ENCODE assay signal across 3 cellular contexts in the genomic region with DNA sequence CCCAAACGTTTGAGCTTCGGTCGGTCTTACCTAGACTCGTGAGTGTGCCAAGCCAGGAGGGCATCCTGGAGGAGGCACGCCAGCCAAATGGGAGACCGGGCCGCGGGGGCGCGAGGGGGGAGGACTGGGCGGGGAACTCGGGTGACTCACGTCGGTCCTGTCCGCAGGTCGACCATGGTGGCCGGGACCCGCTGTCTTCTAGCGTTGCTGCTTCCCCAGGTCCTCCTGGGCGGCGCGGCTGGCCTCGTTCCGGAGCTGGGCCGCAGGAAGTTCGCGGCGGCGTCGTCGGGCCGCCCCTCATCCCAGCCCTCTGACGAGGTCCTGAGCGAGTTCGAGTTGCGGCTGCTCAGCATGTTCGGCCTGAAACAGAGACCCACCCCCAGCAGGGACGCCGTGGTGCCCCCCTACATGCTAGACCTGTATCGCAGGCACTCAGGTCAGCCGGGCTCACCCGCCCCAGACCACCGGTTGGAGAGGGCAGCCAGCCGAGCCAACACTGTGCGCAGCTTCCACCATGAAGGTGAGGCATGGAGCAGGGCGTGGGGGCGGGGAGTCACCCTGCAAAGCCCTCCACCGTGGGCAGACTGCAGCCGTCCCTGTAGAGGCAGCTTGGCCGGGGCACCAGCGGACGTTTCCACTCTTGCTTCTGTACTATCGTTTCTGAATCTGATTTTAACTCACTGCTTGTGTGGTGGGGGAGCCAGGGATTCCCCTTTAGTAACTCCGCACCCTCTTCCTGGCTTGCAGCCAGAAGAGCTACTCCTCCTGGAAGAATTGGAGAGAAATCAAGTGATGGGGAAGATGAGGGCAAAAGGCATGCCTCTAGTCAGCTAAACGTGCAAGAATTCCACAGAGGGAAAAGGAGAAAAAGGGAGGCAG.
A peak's percentile ranks its signal among the peaks of the same experiment; 100 is the strongest.
TF ChIP-seq lines count a peak whose summit lies in the region.

No MANE protein-coding gene starts in this region.

TF ChIP-seq in IMR-90, 13 proteins besides CTCF, POLR2A, EP300 and RAD21:
- TF ChIP-seq FOS (IDR thresholded peaks at IDR 0.05; ENCODE audit: low read depth, low read length), result no peak
- no peak for TF ChIP-seq USF2 (IDR thresholded peaks at IDR 0.05; ENCODE audit: low read depth, low read length)
- TF ChIP-seq NFE2L2 (IDR thresholded peaks at IDR 0.05; ENCODE audit: low read depth, low read length), result no peak
- TF ChIP-seq MAZ (IDR thresholded peaks at IDR 0.05; ENCODE audit: borderline replicate concordance, low read depth, low read length), result no peak; the same call in 1 of the 2 replicates
- no peak for TF ChIP-seq CEBPB (IDR thresholded peaks at IDR 0.05; ENCODE audit: low read depth, low read length)
- no peak for TF ChIP-seq RFX5 (IDR thresholded peaks at IDR 0.05; ENCODE audit: low read depth, low read length)
- TF ChIP-seq SMC3 (IDR thresholded peaks at IDR 0.05; ENCODE audit: low read depth, low read length), result no peak
- no peak for TF ChIP-seq MXI1 (IDR thresholded peaks at IDR 0.05; ENCODE audit: borderline replicate concordance, low read depth, low read length)
- TF ChIP-seq BHLHE40 (IDR thresholded peaks at IDR 0.05; ENCODE audit: low read depth, low read length), result no peak
- TF ChIP-seq MAFK (IDR thresholded peaks at IDR 0.05; ENCODE audit: low read depth, low read length), result no peak
- no peak for TF ChIP-seq RCOR1 (IDR thresholded peaks at IDR 0.05; ENCODE audit: insufficient replicate concordance, low read length)
- TF ChIP-seq CHD1 (IDR thresholded peaks at IDR 0.05; ENCODE audit: low read depth, low read length), result no peak
- TF ChIP-seq ELK1 (IDR thresholded peaks at IDR 0.05; ENCODE audit: borderline replicate concordance, low read depth, low read length), result no peak

TF ChIP-seq in H1, 55 proteins besides CTCF, POLR2A, EP300 and RAD21 (continues in another document):
- no peak for TF ChIP-seq JUND (IDR thresholded peaks at IDR 0.05; ENCODE audit: low read length)
- no peak for TF ChIP-seq USF2 (IDR thresholded peaks at IDR 0.05; ENCODE audit: low read length)
- no peak for TF ChIP-seq SP4 (IDR thresholded peaks at IDR 0.05; ENCODE audit: low read length)
- no peak for TF ChIP-seq MAFK (IDR thresholded peaks at IDR 0.05; ENCODE audit: low read depth, low read length)
- TF ChIP-seq PHF8 (conservative IDR thresholded peaks at IDR 0.05; ENCODE audit: low read depth, low read length), result no peak
- TF ChIP-seq SP1 (IDR thresholded peaks at IDR 0.05; ENCODE audit: low read depth, low read length), result no peak
- TF ChIP-seq KDM4A (IDR thresholded peaks at IDR 0.05; ENCODE audit: low read depth, low read length, severe bottlenecking), result peak; percentile 95
- TF ChIP-seq, protein P1, sequence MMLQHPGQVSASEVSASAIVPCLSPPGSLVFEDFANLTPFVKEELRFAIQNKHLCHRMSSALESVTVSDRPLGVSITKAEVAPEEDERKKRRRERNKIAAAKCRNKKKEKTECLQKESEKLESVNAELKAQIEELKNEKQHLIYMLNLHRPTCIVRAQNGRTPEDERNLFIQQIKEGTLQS (IDR thresholded peaks at IDR 0.05; ENCODE audit: insufficient read depth, low read depth, low read length), result no peak
- TF ChIP-seq CBX8 (IDR thresholded peaks at IDR 0.05; ENCODE audit: borderline replicate concordance, low read depth, low read length), result no peak
- peak; percentile 87; the same call in 1 of the 2 replicates for TF ChIP-seq RBBP5 (IDR thresholded peaks at IDR 0.05; ENCODE audit: borderline replicate concordance, low read depth, low read length)
- TF ChIP-seq, protein P2, sequence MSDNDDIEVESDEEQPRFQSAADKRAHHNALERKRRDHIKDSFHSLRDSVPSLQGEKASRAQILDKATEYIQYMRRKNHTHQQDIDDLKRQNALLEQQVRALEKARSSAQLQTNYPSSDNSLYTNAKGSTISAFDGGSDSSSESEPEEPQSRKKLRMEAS (IDR thresholded peaks at IDR 0.05), result peak; percentile 20; the same call in 1 of the 2 replicates
- TF ChIP-seq TAF7 (optimal IDR thresholded peaks at IDR 0.05; ENCODE audit: borderline replicate concordance, low read depth, low read length), result no peak
- TF ChIP-seq HDAC6 (IDR thresholded peaks at IDR 0.05; ENCODE audit: low read depth, low read length), result no peak
- no peak for TF ChIP-seq NANOG (IDR thresholded peaks at IDR 0.05; ENCODE audit: insufficient read depth, low read depth, low read length, poor library complexity, severe bottlenecking)
- TF ChIP-seq GABPA (IDR thresholded peaks at IDR 0.05; ENCODE audit: borderline replicate concordance, insufficient read depth, low read length), result no peak
- TF ChIP-seq NRF1 (IDR thresholded peaks at IDR 0.05; ENCODE audit: low read depth, low read length), result no peak
- peak; percentile 27 for TF ChIP-seq RNF2 (IDR thresholded peaks at IDR 0.05; ENCODE audit: borderline replicate concordance, low read depth, low read length, missing control alignments, poor library complexity, severe bottlenecking)
- peak; percentile 88 for TF ChIP-seq ASH2L (IDR thresholded peaks at IDR 0.05; ENCODE audit: low read length)
- no peak for TF ChIP-seq CHD1 (IDR thresholded peaks at IDR 0.05; ENCODE audit: low read depth, low read length)
- no peak for TF ChIP-seq GTF2F1 (IDR thresholded peaks at IDR 0.05; ENCODE audit: borderline replicate concordance, low read depth, low read length)
- no peak for TF ChIP-seq HDAC2 (IDR thresholded peaks at IDR 0.05; ENCODE audit: borderline replicate concordance in 1 of 2, low read depth in 2 of 2, low read length in 2 of 2)
- no peak for TF ChIP-seq CEBPB (IDR thresholded peaks at IDR 0.05; ENCODE audit: low read depth, low read length)
- TF ChIP-seq JUN (IDR thresholded peaks at IDR 0.05; ENCODE audit: low read depth, low read length), result no peak
- no peak for TF ChIP-seq EGR1 (IDR thresholded peaks at IDR 0.05; ENCODE audit: borderline replicate concordance, low read depth, low read length)
- TF ChIP-seq SIX5 (IDR thresholded peaks at IDR 0.05; ENCODE audit: low read depth, low read length), result no peak
- no peak for TF ChIP-seq FOSL1 (IDR thresholded peaks at IDR 0.05; ENCODE audit: insufficient read depth, low read depth, low read length)
- TF ChIP-seq ZNF274 (IDR thresholded peaks at IDR 0.05; ENCODE audit: borderline replicate concordance, extremely low read depth, low read length), result no peak
- no peak for TF ChIP-seq BRCA1 (IDR thresholded peaks at IDR 0.05; ENCODE audit: low read depth, low read length)
- TF ChIP-seq RFX5 (IDR thresholded peaks at IDR 0.05; ENCODE audit: borderline replicate concordance, low read depth, low read length), result no peak
- no peak for TF ChIP-seq TCF12 (IDR thresholded peaks at IDR 0.05; ENCODE audit: low read depth, low read length)
- peak; percentile 39 for TF ChIP-seq EZH2 (IDR thresholded peaks at IDR 0.05; ENCODE audit: low read depth, low read length, severe bottlenecking)
- no peak for TF ChIP-seq POLR2AphosphoS5 (IDR thresholded peaks at IDR 0.05; ENCODE audit: low read depth, low read length)
- TF ChIP-seq, protein P3, sequence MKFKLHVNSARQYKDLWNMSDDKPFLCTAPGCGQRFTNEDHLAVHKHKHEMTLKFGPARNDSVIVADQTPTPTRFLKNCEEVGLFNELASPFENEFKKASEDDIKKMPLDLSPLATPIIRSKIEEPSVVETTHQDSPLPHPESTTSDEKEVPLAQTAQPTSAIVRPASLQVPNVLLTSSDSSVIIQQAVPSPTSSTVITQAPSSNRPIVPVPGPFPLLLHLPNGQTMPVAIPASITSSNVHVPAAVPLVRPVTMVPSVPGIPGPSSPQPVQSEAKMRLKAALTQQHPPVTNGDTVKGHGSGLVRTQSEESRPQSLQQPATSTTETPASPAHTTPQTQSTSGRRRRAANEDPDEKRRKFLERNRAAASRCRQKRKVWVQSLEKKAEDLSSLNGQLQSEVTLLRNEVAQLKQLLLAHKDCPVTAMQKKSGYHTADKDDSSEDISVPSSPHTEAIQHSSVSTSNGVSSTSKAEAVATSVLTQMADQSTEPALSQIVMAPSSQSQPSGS (IDR thresholded peaks at IDR 0.05; ENCODE audit: low read length), result no peak
- TF ChIP-seq CBX5 (IDR thresholded peaks at IDR 0.05; ENCODE audit: low read depth, low read length), result no peak
- peak; percentile 74 for TF ChIP-seq SUZ12 (IDR thresholded peaks at IDR 0.05; ENCODE audit: low read length)

TF ChIP-seq in liver, 16 proteins besides CTCF, POLR2A, EP300 and RAD21:
- no peak for TF ChIP-seq REST (IDR thresholded peaks at IDR 0.05)
- no peak for TF ChIP-seq SP1 (IDR thresholded peaks at IDR 0.05)
- no peak for TF ChIP-seq YY1 (IDR thresholded peaks at IDR 0.05)
- TF ChIP-seq, protein P2 (IDR thresholded peaks at IDR 0.05), result no peak
- no peak for TF ChIP-seq GABPA (IDR thresholded peaks at IDR 0.05 in 1 of 2, conservative IDR thresholded peaks at IDR 0.05 in 1 of 2)
- TF ChIP-seq HNF4A (conservative IDR thresholded peaks at IDR 0.05), result no peak
- TF ChIP-seq HNF4G (IDR thresholded peaks at IDR 0.05), result no peak
- TF ChIP-seq ZBTB33 (IDR thresholded peaks at IDR 0.05), result no peak
- TF ChIP-seq, protein P1 (IDR thresholded peaks at IDR 0.05), result no peak
- TF ChIP-seq EGR1 (IDR thresholded peaks at IDR 0.05; ENCODE audit: low read depth in 2 of 2), result no peak
- TF ChIP-seq FOXA1 (IDR thresholded peaks at IDR 0.05), result no peak
- no peak for TF ChIP-seq JUND (IDR thresholded peaks at IDR 0.05)
- no peak for TF ChIP-seq RXRA (IDR thresholded peaks at IDR 0.05)
- no peak for TF ChIP-seq FOXA2 (IDR thresholded peaks at IDR 0.05)
